Comparison of ENCODE assay signal across 28 cellular contexts in genomic region chr1:157982111-157982510, GRCh38.
"Had no signal": no experiment of that assay in that cellular context is flagged by ENCODE, and none has a peak within 500 bp of the region (broad histone marks: within the 10 kb centered on the region; RNA-seq: fewer than 3 reads in every experiment).

No MANE protein-coding gene starts in this region.

- H3K4me3 ChIP-seq: stomach, suprapubic skin, testis, thoracic aorta, thyroid gland, tibial artery, tibial nerve, transverse colon, upper lobe of left lung, upper lobe of right lung, uterus, vagina had no signal

- H3K9me3 Mint-ChIP-seq: stimulated activated effector memory CD8-positive, alpha-beta T cell treated with anti-CD3 and anti-CD28 coated beads, Interleukin-12 subunit alpha, Interleukin-12 subunit beta, amount 100 ng/mL, for 72 hours; stimulated activated memory B cell treated with anti-CD40 and anti-IgM and Interleukin-4, amounts not matched to agents 10 μg/mL and 1 μg/mL and 100 μg/mL, for 72 hours; stimulated activated naive B cell treated with anti-CD40 and anti-IgM and Interleukin-4, amounts not matched to agents 10 μg/mL and 1 μg/mL and 100 μg/mL, for 72 hours; stimulated activated naive CD8-positive, alpha-beta T cell treated with anti-CD3 and anti-CD28 coated beads, Interleukin-15, amount 100 ng/mL, for 72 hours; stimulated activated naive CD8-positive, alpha-beta T cell treated with anti-CD3 and anti-CD28 coated beads, Interleukin-15, Interleukin-2, amounts not matched to agents 100 ng/mL and 50 ng/mL, for 24 hours; type B pancreatic cell had no signal

- H3K9me3 ChIP-seq: stomach, suprapubic skin, testis, thoracic aorta, thyroid gland, tibial artery, tibial nerve, transverse colon, upper lobe of left lung, upper lobe of right lung, uterus, vagina had no signal

- H3K4me3 Mint-ChIP-seq: stimulated activated effector memory CD8-positive, alpha-beta T cell treated with anti-CD3 and anti-CD28 coated beads, Interleukin-12 subunit alpha, Interleukin-12 subunit beta, amount 100 ng/mL, for 72 hours; stimulated activated memory B cell treated with anti-CD40 and anti-IgM and Interleukin-4, amounts not matched to agents 10 μg/mL and 1 μg/mL and 100 μg/mL, for 72 hours; stimulated activated naive B cell treated with anti-CD40 and anti-IgM and Interleukin-4, amounts not matched to agents 10 μg/mL and 1 μg/mL and 100 μg/mL, for 72 hours; stimulated activated naive CD8-positive, alpha-beta T cell treated with anti-CD3 and anti-CD28 coated beads, Interleukin-15, amount 100 ng/mL, for 72 hours; stimulated activated naive CD8-positive, alpha-beta T cell treated with anti-CD3 and anti-CD28 coated beads, Interleukin-15, Interleukin-2, amounts not matched to agents 100 ng/mL and 50 ng/mL, for 24 hours; type B pancreatic cell had no signal

- H3K27ac Mint-ChIP-seq: stimulated activated effector memory CD8-positive, alpha-beta T cell treated with anti-CD3 and anti-CD28 coated beads, Interleukin-12 subunit alpha, Interleukin-12 subunit beta, amount 100 ng/mL, for 72 hours; stimulated activated memory B cell treated with anti-CD40 and anti-IgM and Interleukin-4, amounts not matched to agents 10 μg/mL and 1 μg/mL and 100 μg/mL, for 72 hours; stimulated activated naive B cell treated with anti-CD40 and anti-IgM and Interleukin-4, amounts not matched to agents 10 μg/mL and 1 μg/mL and 100 μg/mL, for 72 hours; stimulated activated naive CD8-positive, alpha-beta T cell treated with anti-CD3 and anti-CD28 coated beads, Interleukin-15, amount 100 ng/mL, for 72 hours; stimulated activated naive CD8-positive, alpha-beta T cell treated with anti-CD3 and anti-CD28 coated beads, Interleukin-15, Interleukin-2, amounts not matched to agents 100 ng/mL and 50 ng/mL, for 24 hours; type B pancreatic cell had no signal

- H3K27ac ChIP-seq: stomach, suprapubic skin, testis, thoracic aorta, thyroid gland, tibial artery, tibial nerve, transverse colon, upper lobe of left lung, upper lobe of right lung, uterus, vagina had no signal

- H3K36me3 Mint-ChIP-seq: stimulated activated effector memory CD8-positive, alpha-beta T cell treated with anti-CD3 and anti-CD28 coated beads, Interleukin-12 subunit alpha, Interleukin-12 subunit beta, amount 100 ng/mL, for 72 hours; stimulated activated memory B cell treated with anti-CD40 and anti-IgM and Interleukin-4, amounts not matched to agents 10 μg/mL and 1 μg/mL and 100 μg/mL, for 72 hours; stimulated activated naive B cell treated with anti-CD40 and anti-IgM and Interleukin-4, amounts not matched to agents 10 μg/mL and 1 μg/mL and 100 μg/mL, for 72 hours; type B pancreatic cell had no signal

- H3K4me1 Mint-ChIP-seq: stimulated activated effector memory CD8-positive, alpha-beta T cell treated with anti-CD3 and anti-CD28 coated beads, Interleukin-12 subunit alpha, Interleukin-12 subunit beta, amount 100 ng/mL, for 72 hours; stimulated activated naive CD8-positive, alpha-beta T cell treated with anti-CD3 and anti-CD28 coated beads, Interleukin-15, amount 100 ng/mL, for 72 hours had no signal

- DNase-seq: stimulated activated CD4-positive, alpha-beta T cell treated with anti-CD3 and anti-CD28 coated beads, Interleukin-2, amount 100 ng/mL, for 48 hours; stimulated activated CD4-positive, alpha-beta T cell treated with anti-CD3 and anti-CD28 coated beads, Interleukin-4, amount 100 ng/mL, for 1 hour; stimulated activated CD4-positive, alpha-beta T cell treated with anti-CD3 and anti-CD28 coated beads, Interleukin-4, amount 100 ng/mL, for 24 hours; stimulated activated CD4-positive, alpha-beta T cell treated with anti-CD3 and anti-CD28 coated beads, Interleukin-4, amount 100 ng/mL, for 4 hours; stimulated activated CD8-positive, alpha-beta memory T cell treated with anti-CD3 and anti-CD28 coated beads, Interleukin-4, amount 100 ng/mL, for 48 hours; stimulated activated naive B cell treated with anti-CD40 and anti-IgM and Interleukin-4, amounts not matched to agents 10 μg/mL and 1 μg/mL and 100 μg/mL, for 72 hours; stimulated activated naive CD4-positive, alpha-beta T cell; stimulated activated naive CD4-positive, alpha-beta T cell treated with Interleukin-2 at 50 U/mL for 16 hours; stimulated activated naive CD8-positive, alpha-beta T cell treated with anti-CD3 and anti-CD28 coated beads, Interleukin-15, amount 100 ng/mL, for 72 hours; stimulated activated naive CD8-positive, alpha-beta T cell treated with anti-CD3 and anti-CD28 coated beads, Interleukin-15, Interleukin-2, amounts not matched to agents 100 U/mL and 50 U/mL, for 24 hours; stomach; substantia nigra; testis; thyroid gland; tibial artery; transverse colon; trophoblast cell; upper lobe of left lung; upper lobe of right lung; uterus had no signal

- H3K4me1 ChIP-seq: testis, upper lobe of right lung, uterus had no signal

- H3K36me3 ChIP-seq: stomach, suprapubic skin, thoracic aorta, thyroid gland, tibial artery, tibial nerve, transverse colon, upper lobe of left lung, upper lobe of right lung, uterus, vagina had no signal

- H3K27me3 ChIP-seq: testis, thyroid gland, tibial nerve, transverse colon, uterus, vagina had no signal
